ENCODE assay signal across 28 cellular contexts in the genomic region with DNA sequence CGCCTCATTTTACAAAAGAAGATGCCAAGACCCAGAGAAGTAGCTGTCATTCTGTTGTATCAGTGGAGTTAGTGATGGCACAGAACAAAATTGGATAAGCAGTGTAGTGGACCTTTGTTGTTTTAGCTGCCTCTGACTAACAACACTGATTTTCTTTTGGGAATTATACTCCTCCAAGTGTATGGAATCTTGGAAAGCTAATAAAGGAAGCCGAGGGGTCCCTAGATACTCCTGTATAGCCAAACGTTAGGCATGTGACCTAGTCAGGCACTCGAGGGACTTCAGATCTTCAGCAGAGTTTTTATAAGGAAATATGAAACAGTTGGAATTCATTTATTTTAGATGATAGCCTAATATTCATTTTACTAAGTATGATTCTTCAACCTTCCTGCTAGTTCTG.
DNase-seq lines count a peak whose midpoint lies in the region; ATAC-seq, FAIRE-seq and TF ChIP-seq lines count a peak whose summit lies in the region.
"Had no signal": no experiment of that assay in that cellular context is flagged by ENCODE, and none has a peak within 500 bp of the region (broad histone marks: within the 10 kb centered on the region; RNA-seq: fewer than 3 reads in every experiment).

No MANE protein-coding gene starts in this region.

- H3K4me3 ChIP-seq in GM23248, result no peak overlapping the region
- H3K4me3 ChIP-seq in keratinocyte (ENCODE audit: control insufficient read depth in 2 of 3, extremely low read depth in 1 of 3, insufficient read depth in 2 of 3, low read depth in 1 of 3, low read length in 3 of 3), result no peak overlapping the region
- H3K4me3 ChIP-seq: A549, K562, SJSA1 had no signal

- H3K9me3 ChIP-seq in GM23248 (ENCODE audit: low read depth) (no peaks in the 10 kb centered on the region), keratinocyte (ENCODE audit: control insufficient read depth, low read depth, low read length) (no peaks in the 10 kb centered on the region)
- H3K9me3 ChIP-seq: A549, SJSA1 had no signal

- FAIRE-seq in keratinocyte (lab: Jason Lieb, UNC), result peak; percentile 17
- FAIRE-seq: A549, GM12892, HepG2, K562 had no signal

- 50 to 55% methylated on average over 4 of the region's 4 CpGs for WGBS in GM23248 (ENCODE audit: low coverage in 1 of 2, low lambda C conversion rate in 2 of 2, missing lambda C conversion rate in 2 of 2), 2 experiments

- H3K9me1 ChIP-seq in keratinocyte (ENCODE audit: control insufficient read depth, extremely low read depth, insufficient read depth, low read length), result no peaks in the 10 kb centered on the region

- H3K79me2 ChIP-seq in GM23248 (ENCODE audit: insufficient read depth) (no peaks in the 10 kb centered on the region), keratinocyte (ENCODE audit: control insufficient read depth, insufficient read depth, low read length) (no peaks in the 10 kb centered on the region)

- POLR2A ChIA-PET in activated CD8-positive, alpha-beta T cell treated with anti-CD3 and anti-CD28 coated beads, Interleukin-2, amount 10 ng/mL, durations not matched to agents 7 days and 5 days (lab: Charles Lee), result no interaction called here

- H3K4me1 ChIP-seq in GM23248 (ENCODE audit: insufficient read depth) (peaks cover 12% of the 10 kb centered on the region), keratinocyte (ENCODE audit: control insufficient read depth, extremely low read depth, insufficient read depth, low read length) (no peaks in the 10 kb centered on the region)
- H3K4me1 ChIP-seq: A549 had no signal

- no peaks in the 10 kb centered on the region for H3K4me1 Mint-ChIP-seq in activated CD8-positive, alpha-beta T cell treated with anti-CD3 and anti-CD28 coated beads, Interleukin-2, amount 10 ng/mL, durations not matched to agents 7 days and 5 days (ENCODE audit: low read depth)
- H3K4me1 Mint-ChIP-seq: CD4-positive, alpha-beta memory T cell had no signal

- DNase-seq in GM23248 (no peak), keratinocyte (ENCODE audit: low read depth, low spot score) (no peak), sciatic nerve (ENCODE audit: low spot score) (no peak), NCI-H345 (lab: John Stamatoyannopoulos, UW) (no peak)
- no peak for DNase-seq in activated CD8-positive, alpha-beta memory T cell treated with anti-CD3 and anti-CD28 coated beads, Interleukin-2, amount 50 U/mL, for 48 hours
- no peak for DNase-seq in activated CD8-positive, alpha-beta T cell treated with anti-CD3 and anti-CD28 coated beads, Interleukin-2, amount 10 ng/mL, durations not matched to agents 7 days and 5 days
- DNase-seq: C1 segment of cervical spinal cord; CD4-positive, alpha-beta memory T cell; COR-L47; DMS79 treated with DMSO at 0.1 percent for 48 hours; GF-D8; Kasumi-1; NCI-H1092 treated with DMSO at 0.1 percent for 48 hours; NCI-H1436 treated with DMSO at 0.1 percent for 48 hours; NCI-H187 treated with DMSO at 0.1 percent for 48 hours; NCI-H2107; NCI-H446 treated with DMSO at 0.1 percent for 48 hours; NCI-H526; NCI-H82; NK-92 treated with Interleukin-12 subunit alpha and Interleukin-12 subunit beta, amount 100 ng/mL, for 24 hours; PC-3 had no signal

- H3K9me2 ChIP-seq in GM23248 (ENCODE audit: insufficient read depth), result no peaks in the 10 kb centered on the region

- in situ Hi-C loops in GM23248 (cut with MboI), result no loop called here

- no peak overlapping the region for H3K4me2 ChIP-seq in GM23248 (ENCODE audit: unreplicated experiment)
- H3K4me2 ChIP-seq in keratinocyte (ENCODE audit: control insufficient read depth, extremely low read depth, insufficient read depth, low read depth, low read length), result no peak overlapping the region
- H3K4me2 ChIP-seq: A549 had no signal

- no peak overlapping the region for H3K27ac Mint-ChIP-seq in activated CD8-positive, alpha-beta T cell treated with anti-CD3 and anti-CD28 coated beads, Interleukin-2, amount 10 ng/mL, durations not matched to agents 7 days and 5 days
- H3K27ac Mint-ChIP-seq: CD4-positive, alpha-beta memory T cell had no signal

- H3K27me3 ChIP-seq in GM23248 (replicated peaks; ENCODE audit: insufficient read depth), result no peaks in the 10 kb centered on the region
- H3K27me3 ChIP-seq in keratinocyte (ENCODE audit: control insufficient read depth, extremely low read depth, insufficient read depth, low read length), result no peaks in the 10 kb centered on the region
- H3K27me3 ChIP-seq: SJSA1 had no signal

- intact Hi-C loops in sciatic nerve (cut with DNase I), result no loop called here

- dilution Hi-C loops in keratinocyte (cut with MboI; ENCODE audit: extremely low pct_ligation_motif_present, low sequenced_read_pairs), result no loop called here

- H3F3A ChIP-seq in GM23248 (ENCODE audit: insufficient read depth), result peaks cover 13% of the 10 kb centered on the region

- no peak for TF ChIP-seq CTCF in keratinocyte (optimal IDR thresholded peaks at IDR 0.05 in 1 of 3, IDR thresholded peaks at IDR 0.05 in 1 of 3, conservative IDR thresholded peaks at IDR 0.05 in 1 of 3; ENCODE audit: extremely low read depth in 1 of 3, insufficient read depth in 2 of 3, low read length in 3 of 3)

- peak; percentile 21 for ATAC-seq in sciatic nerve
- ATAC-seq in activated CD8-positive, alpha-beta T cell treated with anti-CD3 and anti-CD28 coated beads, Interleukin-2, amount 10 ng/mL, durations not matched to agents 7 days and 5 days, result no peak
- ATAC-seq: A549, HepG2, K562, PC-3, Right ventricle myocardium inferior had no signal

- CTCF ChIA-PET in activated CD8-positive, alpha-beta T cell treated with anti-CD3 and anti-CD28 coated beads, Interleukin-2, amount 10 ng/mL, durations not matched to agents 7 days and 5 days (lab: Charles Lee), result interaction anchor here (1.5 kb wide), 1 partner anchor 76 kb away, joined by 7 read pairs; no protein-coding TSS in a partner anchor

- peak overlapping the region; percentile 59 for H2AFZ ChIP-seq in GM23248
- no peak overlapping the region for H2AFZ ChIP-seq in keratinocyte (ENCODE audit: control insufficient read depth, low read length)

- no peaks in the 10 kb centered on the region for H3K36me3 ChIP-seq in GM23248 (ENCODE audit: low read depth)
- no peaks in the 10 kb centered on the region for H3K36me3 ChIP-seq in keratinocyte (ENCODE audit: control insufficient read depth in 2 of 2, extremely low read depth in 1 of 2, insufficient read depth in 2 of 2, low read length in 2 of 2)
- H3K36me3 ChIP-seq: SJSA1 had no signal

- no peaks in the 10 kb centered on the region for H4K20me1 ChIP-seq in GM23248 (ENCODE audit: insufficient read depth)
- no peaks in the 10 kb centered on the region for H4K20me1 ChIP-seq in keratinocyte (ENCODE audit: control insufficient read depth, extremely low read depth, insufficient read depth, low read length)

- H3K9ac ChIP-seq in GM23248 (no peak overlapping the region), keratinocyte (ENCODE audit: control insufficient read depth, extremely low read depth, insufficient read depth, low read length) (no peak overlapping the region)

- H3K27me3 Mint-ChIP-seq in activated CD8-positive, alpha-beta T cell treated with anti-CD3 and anti-CD28 coated beads, Interleukin-2, amount 10 ng/mL, durations not matched to agents 7 days and 5 days (ENCODE audit: low read depth), result peaks cover 6% of the 10 kb centered on the region

- no peaks in the 10 kb centered on the region for H3K9me3 Mint-ChIP-seq in activated CD8-positive, alpha-beta T cell treated with anti-CD3 and anti-CD28 coated beads, Interleukin-2, amount 10 ng/mL, durations not matched to agents 7 days and 5 days (ENCODE audit: insufficient read depth)
- H3K9me3 Mint-ChIP-seq: CD4-positive, alpha-beta memory T cell had no signal

- no peak overlapping the region for H3K4me3 Mint-ChIP-seq in activated CD8-positive, alpha-beta T cell treated with anti-CD3 and anti-CD28 coated beads, Interleukin-2, amount 10 ng/mL, durations not matched to agents 7 days and 5 days
- H3K4me3 Mint-ChIP-seq: CD4-positive, alpha-beta memory T cell had no signal

- H3K36me3 Mint-ChIP-seq in activated CD8-positive, alpha-beta T cell treated with anti-CD3 and anti-CD28 coated beads, Interleukin-2, amount 10 ng/mL, durations not matched to agents 7 days and 5 days (ENCODE audit: low read depth), result no peaks in the 10 kb centered on the region
- H3K36me3 Mint-ChIP-seq: CD4-positive, alpha-beta memory T cell had no signal

- H3K27ac ChIP-seq in GM23248 (no peak overlapping the region), keratinocyte (ENCODE audit: control insufficient read depth, insufficient read depth, low read length) (no peak overlapping the region)
- H3K27ac ChIP-seq: A549, SJSA1 had no signal

TF ChIP-seq in PFSK-1, 5 proteins besides CTCF, POLR2A, EP300 and RAD21 (continues in another document):
- TF ChIP-seq POLR2AphosphoS5 (IDR thresholded peaks at IDR 0.05; ENCODE audit: low read depth, low read length) (peak; percentile 40; the same call in 1 of the 2 replicates), FOXP2 (optimal IDR thresholded peaks at IDR 0.05; ENCODE audit: borderline replicate concordance, extremely low read depth, extremely low read length, insufficient read depth) (no peak), SIN3A (IDR thresholded peaks at IDR 0.05; ENCODE audit: borderline replicate concordance, insufficient read depth, low read length) (peak; percentile 51; the same call in 1 of the 2 replicates)
- TF ChIP-seq, protein P1, sequence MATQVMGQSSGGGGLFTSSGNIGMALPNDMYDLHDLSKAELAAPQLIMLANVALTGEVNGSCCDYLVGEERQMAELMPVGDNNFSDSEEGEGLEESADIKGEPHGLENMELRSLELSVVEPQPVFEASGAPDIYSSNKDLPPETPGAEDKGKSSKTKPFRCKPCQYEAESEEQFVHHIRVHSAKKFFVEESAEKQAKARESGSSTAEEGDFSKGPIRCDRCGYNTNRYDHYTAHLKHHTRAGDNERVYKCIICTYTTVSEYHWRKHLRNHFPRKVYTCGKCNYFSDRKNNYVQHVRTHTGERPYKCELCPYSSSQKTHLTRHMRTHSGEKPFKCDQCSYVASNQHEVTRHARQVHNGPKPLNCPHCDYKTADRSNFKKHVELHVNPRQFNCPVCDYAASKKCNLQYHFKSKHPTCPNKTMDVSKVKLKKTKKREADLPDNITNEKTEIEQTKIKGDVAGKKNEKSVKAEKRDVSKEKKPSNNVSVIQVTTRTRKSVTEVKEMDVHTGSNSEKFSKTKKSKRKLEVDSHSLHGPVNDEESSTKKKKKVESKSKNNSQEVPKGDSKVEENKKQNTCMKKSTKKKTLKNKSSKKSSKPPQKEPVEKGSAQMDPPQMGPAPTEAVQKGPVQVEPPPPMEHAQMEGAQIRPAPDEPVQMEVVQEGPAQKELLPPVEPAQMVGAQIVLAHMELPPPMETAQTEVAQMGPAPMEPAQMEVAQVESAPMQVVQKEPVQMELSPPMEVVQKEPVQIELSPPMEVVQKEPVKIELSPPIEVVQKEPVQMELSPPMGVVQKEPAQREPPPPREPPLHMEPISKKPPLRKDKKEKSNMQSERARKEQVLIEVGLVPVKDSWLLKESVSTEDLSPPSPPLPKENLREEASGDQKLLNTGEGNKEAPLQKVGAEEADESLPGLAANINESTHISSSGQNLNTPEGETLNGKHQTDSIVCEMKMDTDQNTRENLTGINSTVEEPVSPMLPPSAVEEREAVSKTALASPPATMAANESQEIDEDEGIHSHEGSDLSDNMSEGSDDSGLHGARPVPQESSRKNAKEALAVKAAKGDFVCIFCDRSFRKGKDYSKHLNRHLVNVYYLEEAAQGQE (IDR thresholded peaks at IDR 0.05; ENCODE audit: insufficient read depth in 1 of 2, low read depth in 2 of 2, low read length in 2 of 2), result peak in 1 of 2 experiments; percentile 46; a peak in 1 of 4 replicates
